ENCODE assay signal across 8 cellular contexts in the genomic region with DNA sequence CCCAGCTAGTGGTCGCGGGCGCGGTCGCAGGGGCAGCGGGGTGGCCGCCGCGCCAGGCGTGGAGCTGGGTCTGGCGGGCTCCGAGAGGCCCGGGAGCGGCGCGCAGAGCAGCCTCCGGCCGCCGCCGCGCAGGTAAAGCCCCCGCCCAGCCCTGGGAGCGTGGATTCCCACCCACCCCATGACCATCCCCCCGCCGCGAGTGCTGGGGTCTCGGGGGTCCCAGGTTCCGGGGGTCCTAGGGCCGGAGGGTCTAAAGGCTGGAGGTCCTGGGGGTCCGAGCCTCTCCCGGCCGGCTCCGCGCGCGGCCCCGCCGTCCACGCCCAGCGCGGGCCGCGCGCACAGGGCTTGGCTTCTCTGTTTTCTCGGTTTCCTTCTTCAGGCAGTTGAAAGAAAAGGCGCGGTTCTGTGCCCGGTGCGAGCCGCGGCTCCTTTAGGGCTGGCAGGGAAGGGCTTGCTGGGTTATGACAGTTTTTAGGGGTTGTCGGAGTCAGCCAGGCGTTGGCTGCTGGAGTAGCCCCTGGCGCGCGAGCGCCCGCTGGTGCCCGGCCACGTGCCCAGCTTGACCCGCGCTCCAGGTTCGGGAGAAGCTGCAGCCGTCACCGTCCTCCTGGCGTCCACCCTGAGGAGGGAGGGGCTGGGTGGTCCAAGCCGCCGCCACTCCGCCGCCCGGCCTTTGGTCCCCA. TPM values are rescaled to one million over a fixed set of nuclear protein-coding genes. Genes with fewer than 3 reads are reported as not detected.
A peak's percentile ranks its signal among the peaks of the same experiment; 100 is the strongest.
DNase-seq lines count a peak whose midpoint lies in the region; ATAC-seq lines count a peak whose summit lies in the region.

No MANE protein-coding gene starts in this region.

- ATAC-seq in effector memory CD8-positive, alpha-beta T cell (replicated peaks), result peak; percentile 51
- ATAC-seq in HG02970 (IDR thresholded peaks at IDR 0.05; ENCODE audit: low FRiP score, unreplicated experiment), result no peak

- peaks cover 0 to 10% (median 8%) of the 10 kb centered on the region in 5 donors for H3K36me3 ChIP-seq in subcutaneous abdominal adipose tissue (ENCODE audit: control insufficient read depth in 5 of 5, insufficient read depth in 5 of 5, low read length in 5 of 5)

- no peaks in the 10 kb centered on the region for H3K27me3 ChIP-seq in mononuclear cell (ENCODE audit: insufficient read depth, low read length)
- peaks cover 0 to 2% (median under 1%) of the 10 kb centered on the region in 5 donors for H3K27me3 ChIP-seq in subcutaneous abdominal adipose tissue (ENCODE audit: control insufficient read depth in 5 of 5, insufficient read depth in 4 of 5, low read length in 5 of 5)

- H3K27me3 Mint-ChIP-seq in T-helper 1 cell treated with Interleukin-12 subunit alpha and Interleukin-12 subunit beta and Interleukin-4 antibody, amounts not matched to agents 30 μg/mL and 1 μg/mL, for 36 hours (ENCODE audit: low read depth), result peaks cover 27% of the 10 kb centered on the region
- peaks cover 5 to 8% of the 10 kb centered on the region in 2 donors for H3K27me3 Mint-ChIP-seq in effector memory CD8-positive, alpha-beta T cell

- H3K9ac ChIP-seq in subcutaneous abdominal adipose tissue (ENCODE audit: low read length in 5 of 5), result peak overlapping the region in 4 of 5 donors; percentile 18 to 63 (median 58)

- H3K4me3 Mint-ChIP-seq in T-helper 1 cell treated with Interleukin-12 subunit alpha and Interleukin-12 subunit beta and Interleukin-4 antibody, amounts not matched to agents 30 μg/mL and 1 μg/mL, for 36 hours, result peak overlapping the region; percentile 78
- H3K4me3 Mint-ChIP-seq in effector memory CD8-positive, alpha-beta T cell, result peak overlapping the region; percentile 66 to 72

- peaks cover 19% of the 10 kb centered on the region for H3K9me3 Mint-ChIP-seq in T-helper 1 cell treated with Interleukin-12 subunit alpha and Interleukin-12 subunit beta and Interleukin-4 antibody, amounts not matched to agents 30 μg/mL and 1 μg/mL, for 36 hours
- H3K9me3 Mint-ChIP-seq in effector memory CD8-positive, alpha-beta T cell, result peaks cover 0 to 5% of the 10 kb centered on the region in 2 donors

- no peak overlapping the region for H3K27ac Mint-ChIP-seq in T-helper 1 cell treated with Interleukin-12 subunit alpha and Interleukin-12 subunit beta and Interleukin-4 antibody, amounts not matched to agents 30 μg/mL and 1 μg/mL, for 36 hours
- H3K27ac Mint-ChIP-seq in effector memory CD8-positive, alpha-beta T cell, result no peak overlapping the region

- no peaks in the 10 kb centered on the region for H3K9me3 ChIP-seq in mononuclear cell (ENCODE audit: low read depth, low read length)
- peaks cover 0 to 16% (median 8%) of the 10 kb centered on the region in 5 donors for H3K9me3 ChIP-seq in subcutaneous abdominal adipose tissue (ENCODE audit: control insufficient read depth in 5 of 5, low read length in 5 of 5)

- peak; percentile 54 for DNase-seq in ELF-1 (ENCODE audit: low read depth, low spot score)
- DNase-seq in HS-5 (ENCODE audit: low read depth), result peak; percentile 3
- peak in 2 of 3 experiments; percentile 14 to 28 for DNase-seq in effector memory CD8-positive, alpha-beta T cell
- DNase-seq in NCI-H82 treated with DMSO at 0.1 percent for 48 hours (lab: John Stamatoyannopoulos, UW; ENCODE audit: unreplicated experiment), result no peak

- no peaks in the 10 kb centered on the region for H3K36me3 Mint-ChIP-seq in T-helper 1 cell treated with Interleukin-12 subunit alpha and Interleukin-12 subunit beta and Interleukin-4 antibody, amounts not matched to agents 30 μg/mL and 1 μg/mL, for 36 hours (ENCODE audit: low read depth)
- H3K36me3 Mint-ChIP-seq in effector memory CD8-positive, alpha-beta T cell (ENCODE audit: insufficient read depth), result no peaks in the 10 kb centered on the region

- H3K4me3 ChIP-seq in mononuclear cell (ENCODE audit: low read length) (peak overlapping the region; percentile 55), subcutaneous abdominal adipose tissue (ENCODE audit: low read depth in 1 of 5, low read length in 5 of 5) (peak overlapping the region in 4 of 5 donors; percentile 68 to 75 (median 70))

- peaks cover 2% of the 10 kb centered on the region for H3K4me1 Mint-ChIP-seq in T-helper 1 cell treated with Interleukin-12 subunit alpha and Interleukin-12 subunit beta and Interleukin-4 antibody, amounts not matched to agents 30 μg/mL and 1 μg/mL, for 36 hours (ENCODE audit: low read depth)
- H3K4me1 Mint-ChIP-seq in effector memory CD8-positive, alpha-beta T cell (ENCODE audit: low read depth in 2 of 2), result no peaks in the 10 kb centered on the region

- no peak overlapping the region for H3K27ac ChIP-seq in subcutaneous abdominal adipose tissue (ENCODE audit: low read depth, low read length)

- H3K4me1 ChIP-seq in mononuclear cell (ENCODE audit: insufficient read depth, low read length) (peaks cover 7% of the 10 kb centered on the region), subcutaneous abdominal adipose tissue (ENCODE audit: control insufficient read depth in 5 of 5, insufficient read depth in 5 of 5, low read length in 5 of 5) (peaks cover 0 to 30% (median 10%) of the 10 kb centered on the region in 5 donors)

RNA-seq across cellular contexts. Expression of gene LRRC3, which starts 0.4 kb away (rescaled TPM):
- total RNA-seq in mononuclear cell, result 0.31 TPM
